ENCODE assay signal across 13 cellular contexts in genomic region chr14:39060818-39061437, GRCh38. TPM values are rescaled to one million over a fixed set of nuclear protein-coding genes. Genes with fewer than 3 reads are reported as not detected.
A peak's percentile ranks its signal among the peaks of the same experiment; 100 is the strongest.
DNase-seq lines count a peak whose midpoint lies in the region; ATAC-seq, FAIRE-seq and TF ChIP-seq lines count a peak whose summit lies in the region.
"Had no signal": no experiment of that assay in that cellular context is flagged by ENCODE, and none has a peak within 500 bp of the region (broad histone marks: within the 10 kb centered on the region; RNA-seq: fewer than 3 reads in every experiment).

No MANE protein-coding gene starts in this region.

- no peaks in the 10 kb centered on the region for H3K79me2 ChIP-seq in OCI-LY1 (ENCODE audit: insufficient read depth, low read length)

- DNase-seq in psoas muscle (no peak), NCI-H1092 (lab: John Stamatoyannopoulos, UW) (no peak), HTR-8/SVneo (ENCODE audit: insufficient read length, low spot score) (no peak), suprapubic skin (ENCODE audit: low spot score in 2 of 2) (no peak)
- DNase-seq: mammary epithelial cell; NCI-H1092 treated with DMSO at 0.1 percent for 48 hours; SJCRH30; stimulated activated CD4-positive, alpha-beta T cell treated with anti-CD3 and anti-CD28 coated beads, Interleukin-12 subunit alpha, Interleukin-12 subunit beta, amount 100 ng/mL, for 4 hours had no signal

- WGBS in psoas muscle, 3 donors: 94 to 96% (median 94%) methylated on average over 4 of the region's 4 CpGs
- 97% methylated on average over 4 of the region's 4 CpGs for WGBS in suprapubic skin

- no peak for FAIRE-seq in HTR-8/SVneo (lab: Jason Lieb, UNC)
- FAIRE-seq: bronchial epithelial cell had no signal

- H3K9me2 ChIP-seq in OCI-LY1 (ENCODE audit: low read depth, low read length): no peaks in the 10 kb centered on the region

- no peaks in the 10 kb centered on the region for H3F3A ChIP-seq in OCI-LY1 (ENCODE audit: insufficient read depth, low read length)

- H3K9me3 ChIP-seq in OCI-LY1 (ENCODE audit: low read length) (peaks cover 15% of the 10 kb centered on the region), psoas muscle (peaks cover 10% of the 10 kb centered on the region), suprapubic skin (no peaks in the 10 kb centered on the region)

- no peak overlapping the region for H3K9ac ChIP-seq in OCI-LY1 (ENCODE audit: low read length)

- H3K4me3 ChIP-seq in OCI-LY1 (ENCODE audit: low read depth, low read length, poor library complexity, severe bottlenecking) (no peak overlapping the region), psoas muscle (no peak overlapping the region), suprapubic skin (no peak overlapping the region)
- H3K4me3 ChIP-seq: SJCRH30 had no signal

- intact Hi-C loops in psoas muscle (cut with DNase I): no loop called here

- no peak overlapping the region for H2AFZ ChIP-seq in OCI-LY1 (ENCODE audit: low read length)

- no peaks in the 10 kb centered on the region for H3K27me3 ChIP-seq in OCI-LY1 (ENCODE audit: insufficient read depth, low read length)
- H3K27me3 ChIP-seq in psoas muscle (ENCODE audit: insufficient read depth in 3 of 3, low read length in 2 of 3): no peaks in the 10 kb centered on the region
- H3K27me3 ChIP-seq in suprapubic skin: no peaks in the 10 kb centered on the region
- H3K27me3 ChIP-seq: SJCRH30 had no signal

- TF ChIP-seq CTCF in OCI-LY1 (IDR thresholded peaks at IDR 0.05; ENCODE audit: low read length) (no peak), psoas muscle (IDR thresholded peaks at IDR 0.05) (no peak), suprapubic skin (IDR thresholded peaks at IDR 0.05) (no peak)

- no peaks in the 10 kb centered on the region for H4K20me1 ChIP-seq in OCI-LY1 (ENCODE audit: insufficient read depth, low read length)

- no peak for TF ChIP-seq EP300 in suprapubic skin (IDR thresholded peaks at IDR 0.05)

- ATAC-seq in GM18499 (IDR thresholded peaks at IDR 0.05; ENCODE audit: insufficient read depth, unreplicated experiment) (peak; percentile 99), GM21367 (IDR thresholded peaks at IDR 0.05; ENCODE audit: unreplicated experiment) (peak; percentile 99), HG03066 (IDR thresholded peaks at IDR 0.05; ENCODE audit: low read depth, unreplicated experiment) (peak; percentile 97), psoas muscle (no peak)

- H3K4me2 ChIP-seq in OCI-LY1 (ENCODE audit: low read length): peak overlapping the region; percentile 40

- H3K36me3 ChIP-seq in OCI-LY1 (ENCODE audit: insufficient read depth, low read length): peaks cover 44% of the 10 kb centered on the region
- H3K36me3 ChIP-seq in psoas muscle (ENCODE audit: insufficient read depth in 1 of 2, low read depth in 1 of 2): peaks cover 7 to 92% of the 10 kb centered on the region in 2 donors
- H3K36me3 ChIP-seq in suprapubic skin: peaks cover 61% of the 10 kb centered on the region

- H3K4me1 ChIP-seq in OCI-LY1 (ENCODE audit: insufficient read depth, low read length, severe bottlenecking) (peaks cover 21% of the 10 kb centered on the region), psoas muscle (no peaks in the 10 kb centered on the region), suprapubic skin (no peaks in the 10 kb centered on the region)
- H3K4me1 ChIP-seq: SJCRH30 had no signal

- H3K27ac ChIP-seq in OCI-LY1 (ENCODE audit: low read depth, low read length, poor library complexity, severe bottlenecking) (peak overlapping the region; percentile 75), psoas muscle (no peak overlapping the region), suprapubic skin (no peak overlapping the region)
- H3K27ac ChIP-seq: SJCRH30 had no signal

- TF ChIP-seq POLR2A in suprapubic skin (IDR thresholded peaks at IDR 0.05): no peak

RNA-seq across cellular contexts. Expression of gene SEC23A, which starts 42.1 kb away (rescaled TPM):
- total RNA-seq in psoas muscle: 10 to 100 TPM; 70.7 to 84.8 (median 80.5) TPM
- 10 to 100 TPM; 25.3 to 62.2 (median 25.5) TPM for polyA plus RNA-seq in psoas muscle
- total RNA-seq in suprapubic skin: 10 to 100 TPM; 33.8 to 59.1 (median 50.3) TPM

RNA-seq across cellular contexts. Expression of gene GEMIN2, which starts 53.2 kb away (rescaled TPM):
- total RNA-seq in psoas muscle: 10 to 100 TPM in 3 of 4 donors, 1 to 10 TPM in 1; 9.7 to 11.7 (median 10.8) TPM
- polyA plus RNA-seq in psoas muscle: 10 to 100 TPM; 14.2 to 22.6 (median 20.9) TPM
- 10 to 100 TPM in 3 of 4 donors, 1 to 10 TPM in 1; 9.9 to 19.5 (median 13.0) TPM for total RNA-seq in suprapubic skin

Comparison
In these comparisons a context has a peak if more than half of its experiments do, and no peak if none do; other contexts are left out.
1. ATAC-seq: peak in GM18499 (single experiment), GM21367 (single experiment) and HG03066 (single experiment); none in psoas muscle (0 of 4).